8 cellular contexts compared by ENCODE assay signal in genomic region chr7:129575699-129576098, GRCh38.
"Had no signal": no experiment of that assay in that cellular context is flagged by ENCODE, and none has a peak within 500 bp of the region (broad histone marks: within the 10 kb centered on the region; RNA-seq: fewer than 3 reads in every experiment).

No MANE protein-coding gene starts in this region.

- H3K27ac ChIP-seq: HL-60, KMS-11 had no signal

- DNase-seq: H7, HFFc6, KBM-7 had no signal

- H3K9ac ChIP-seq: KMS-11 had no signal

- H3K4me1 ChIP-seq: HAP-1 had no signal

- H3K36me3 ChIP-seq: HAP-1 had no signal

- H3K4me3 ChIP-seq: GM23338, HAP-1 had no signal

- H3K4me2 ChIP-seq: GM23338, KMS-11 had no signal

- ATAC-seq: GM23338, HCT116 had no signal
